In the genomic region with DNA sequence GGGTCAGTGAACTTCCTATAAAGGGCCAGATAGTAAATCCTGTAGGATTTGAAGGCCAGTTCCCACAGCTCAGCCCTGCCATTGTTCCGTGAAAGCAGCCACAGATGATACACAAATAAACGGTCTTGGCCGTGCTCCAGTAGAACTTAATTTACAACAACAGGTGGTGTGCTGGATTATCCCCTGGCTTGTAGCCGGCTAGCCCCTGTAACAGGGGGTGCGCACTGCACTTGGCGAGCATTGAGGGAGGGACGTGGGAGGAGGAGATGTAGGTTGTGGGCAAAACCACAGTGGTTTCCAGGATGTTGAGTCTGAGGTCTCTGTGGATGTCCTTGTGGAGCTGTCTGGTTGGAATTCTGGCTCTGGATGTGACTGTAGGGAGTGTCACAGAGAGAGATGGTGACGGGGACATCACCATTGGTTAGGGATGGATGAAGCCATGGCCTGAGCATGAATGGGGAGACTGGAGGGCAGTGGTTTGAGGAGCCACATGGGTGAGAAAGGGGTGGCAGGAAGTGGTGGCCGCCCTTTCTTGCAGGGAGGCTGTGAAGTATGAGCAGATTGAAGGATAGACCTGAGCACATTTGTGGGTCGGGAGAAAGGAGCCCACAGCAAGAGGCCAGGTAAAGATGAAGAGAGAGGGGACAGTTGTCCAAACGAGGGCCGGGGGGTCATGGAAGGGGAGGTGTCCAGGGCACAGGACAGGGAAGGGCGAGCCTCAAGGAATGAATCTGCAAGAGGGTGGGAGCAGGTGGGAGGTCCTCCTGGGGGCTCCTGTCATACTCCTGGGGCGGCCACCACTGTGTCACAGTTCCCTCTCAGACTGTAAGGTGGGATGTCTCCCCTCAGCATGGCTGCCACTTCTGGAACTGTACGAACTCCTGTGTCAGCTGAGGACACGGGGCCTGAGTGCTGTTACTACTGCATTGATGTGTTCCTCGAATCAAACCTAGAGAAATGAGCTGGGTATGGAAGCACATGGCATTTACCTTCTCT, we compare ENCODE assay signal across 16 cellular contexts. TPM values are rescaled to one million over a fixed set of nuclear protein-coding genes. Genes with fewer than 3 reads are reported as not detected.
A peak's percentile ranks its signal among the peaks of the same experiment; 100 is the strongest.
DNase-seq lines count a peak whose midpoint lies in the region; ATAC-seq, FAIRE-seq and TF ChIP-seq lines count a peak whose summit lies in the region.
"Had no signal": no experiment of that assay in that cellular context is flagged by ENCODE, and none has a peak within 500 bp of the region (broad histone marks: within the 10 kb centered on the region; RNA-seq: fewer than 3 reads in every experiment).

No MANE protein-coding gene starts in this region.

- H3K27ac ChIP-seq in A673 (ENCODE audit: low read depth, low read length, poor library complexity, severe bottlenecking) (no peak overlapping the region), KOPT-K1 (ENCODE audit: low read depth, low read length, poor library complexity, severe bottlenecking) (peak overlapping the region; percentile 6), caudate nucleus (ENCODE audit: low read depth, low read length) (no peak overlapping the region)
- H3K27ac ChIP-seq: dorsolateral prefrontal cortex, gastrocnemius medialis, KMS-11, pancreas had no signal

- no peak overlapping the region for H3K4me3 ChIP-seq in A673 (ENCODE audit: low read depth, low read length, poor library complexity, severe bottlenecking)
- no peak overlapping the region for H3K4me3 ChIP-seq in bronchial epithelial cell (ENCODE audit: low read depth, low read length)
- H3K4me3 ChIP-seq: dorsolateral prefrontal cortex, gastrocnemius medialis, pancreas had no signal

- no TSS peak for BruUV-seq in A673 (replicated peaks; lab: Mats Ljungman, UMichigan)

- H3K9me3 ChIP-seq in A673 (ENCODE audit: low read depth, low read length, poor library complexity, severe bottlenecking) (peaks cover 9% of the 10 kb centered on the region), KOPT-K1 (ENCODE audit: insufficient read depth, low read length, poor library complexity, severe bottlenecking) (no peaks in the 10 kb centered on the region)
- H3K9me3 ChIP-seq: pancreas had no signal

- no peak for ATAC-seq in GM21737 (IDR thresholded peaks at IDR 0.05; ENCODE audit: unreplicated experiment)
- ATAC-seq in Right ventricle myocardium superior (ENCODE audit: poor library complexity): no peak
- ATAC-seq: left lobe of liver, pancreas, WTC11 had no signal

- TF ChIP-seq CTCF in A673 (conservative IDR thresholded peaks at IDR 0.05; ENCODE audit: low read depth, low read length) (no peak), bronchial epithelial cell (IDR thresholded peaks at IDR 0.05; ENCODE audit: insufficient read depth, low read length, severe bottlenecking) (no peak)

- no peaks in the 10 kb centered on the region for H3K36me3 ChIP-seq in A673 (ENCODE audit: insufficient read depth, low read length, poor library complexity, severe bottlenecking)
- H3K36me3 ChIP-seq in KOPT-K1 (ENCODE audit: insufficient read depth, low read length): no peaks in the 10 kb centered on the region
- no peaks in the 10 kb centered on the region for H3K36me3 ChIP-seq in bronchial epithelial cell (ENCODE audit: control insufficient read depth, insufficient read depth, low read length)
- H3K36me3 ChIP-seq: gastrocnemius medialis, pancreas had no signal

- H3K27me3 ChIP-seq in A673 (replicated peaks; ENCODE audit: insufficient read depth, low read depth, low read length, poor library complexity) (peaks cover 16% of the 10 kb centered on the region), bronchial epithelial cell (ENCODE audit: control insufficient read depth, insufficient read depth, low read length) (no peaks in the 10 kb centered on the region)
- H3K27me3 ChIP-seq: dorsolateral prefrontal cortex, gastrocnemius medialis, pancreas had no signal

- intact Hi-C loops in A673 (cut with micrococcal nuclease; ENCODE audit: unreplicated experiment) (no loop called here), Right ventricle myocardium superior (cut with DNase I) (no loop called here)

- POLR2A ChIA-PET in A673 (lab: Charles Lee; ENCODE audit: low non-redundant PET): no interaction called here

- FAIRE-seq in bronchial epithelial cell (lab: Jason Lieb, UNC): peak; percentile 68
- FAIRE-seq: pancreas had no signal

- CTCF ChIA-PET in A673 (lab: Charles Lee): no interaction called here

- H3K4me1 ChIP-seq in A673 (ENCODE audit: insufficient read depth, low read length, poor library complexity, severe bottlenecking): no peaks in the 10 kb centered on the region
- H3K4me1 ChIP-seq: pancreas had no signal

- peak; percentile 9 for DNase-seq in A673 (ENCODE audit: low spot score)
- peak; percentile 61 for DNase-seq in NCI-H69 (lab: John Stamatoyannopoulos, UW)
- DNase-seq in bronchial epithelial cell (ENCODE audit: low read depth): no peak
- no peak for DNase-seq in foreskin melanocyte
- no peak for DNase-seq in Right ventricle myocardium superior
- DNase-seq in caudate nucleus (lab: John Stamatoyannopoulos, UW): no peak
- DNase-seq: dorsolateral prefrontal cortex; gastrocnemius medialis; GOT3; pancreas; stimulated activated CD4-positive, alpha-beta T cell treated with anti-CD3 and anti-CD28 coated beads, Interleukin-4, amount 100 ng/mL, for 24 hours had no signal

RNA-seq across cellular contexts. Expression of a gene that starts 53.6 kb away (rescaled TPM):
- total RNA-seq in A673 (2021) (0.58 and 0.66 TPM in 2 replicates), bronchial epithelial cell (2.4 and 8.4 TPM in 2 replicates), Right ventricle myocardium superior (1.6 TPM)

Comparison
In these comparisons a context has a peak if more than half of its experiments do, and no peak if none do; other contexts are left out.
1. DNase-seq: peak in A673 (single experiment) and NCI-H69 (single experiment); none in bronchial epithelial cell (single experiment), foreskin melanocyte (single experiment), Right ventricle myocardium superior (single experiment) and caudate nucleus (0 of 61).